Comparison of ENCODE assay signal across 11 cellular contexts in the genomic region with DNA sequence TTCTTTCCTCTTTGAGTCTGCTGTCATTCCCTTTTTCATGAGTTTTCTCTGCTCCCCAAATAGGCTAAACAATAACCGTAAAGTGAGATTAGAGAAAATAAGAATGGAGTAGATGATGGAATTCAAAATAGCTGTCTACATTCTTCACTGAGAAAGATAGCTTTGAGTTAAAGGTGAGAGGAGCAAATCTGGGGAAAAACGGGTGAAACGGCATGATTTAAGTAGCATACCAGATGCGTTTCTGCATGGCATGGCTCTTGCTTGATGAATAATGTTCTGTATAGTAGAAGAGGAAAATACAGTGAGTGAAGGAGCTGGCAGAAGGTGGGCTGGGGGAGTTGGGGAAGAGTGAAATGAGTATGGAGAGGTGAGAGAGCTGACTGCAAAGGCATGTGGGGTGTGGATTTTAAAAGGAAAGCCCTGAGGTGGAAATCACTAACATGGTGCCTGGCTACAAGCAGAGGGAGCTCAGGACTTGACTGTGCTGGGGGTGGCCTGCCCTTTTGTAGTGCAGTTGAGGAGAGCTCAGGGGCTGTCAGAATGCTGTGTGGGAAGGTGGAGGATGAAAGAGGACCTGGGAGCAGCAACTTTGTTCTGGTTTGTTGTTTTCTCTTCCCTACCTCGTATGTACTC. TPM values are rescaled to one million over a fixed set of nuclear protein-coding genes. Genes with fewer than 3 reads are reported as not detected.
A peak's percentile ranks its signal among the peaks of the same experiment; 100 is the strongest.
DNase-seq lines count a peak whose midpoint lies in the region; ATAC-seq, FAIRE-seq and TF ChIP-seq lines count a peak whose summit lies in the region.
"Had no signal": no experiment of that assay in that cellular context is flagged by ENCODE, and none has a peak within 500 bp of the region (broad histone marks: within the 10 kb centered on the region; RNA-seq: fewer than 3 reads in every experiment).

No MANE protein-coding gene starts in this region.

- no peaks in the 10 kb centered on the region for H3K36me3 ChIP-seq in RWPE2 (ENCODE audit: low read depth)
- no peaks in the 10 kb centered on the region for H3K36me3 ChIP-seq in gastroesophageal sphincter
- H3K36me3 ChIP-seq in kidney (ENCODE audit: control insufficient read depth in 1 of 2, insufficient read depth in 2 of 2, low read length in 2 of 2) = no peaks in the 10 kb centered on the region

- in situ Hi-C loops in GM13977 (cut with MboI; ENCODE audit: low pct_unique_long_range_greater_than_20kb, low sequenced_read_pairs, unreplicated experiment) = no loop called here

- TF ChIP-seq POLR2A in gastroesophageal sphincter (IDR thresholded peaks at IDR 0.05) = no peak

- H3K9me3 ChIP-seq in RWPE2 (ENCODE audit: severe bottlenecking) (no peaks in the 10 kb centered on the region), gastroesophageal sphincter (no peaks in the 10 kb centered on the region), kidney (ENCODE audit: control insufficient read depth in 1 of 2, low read length in 2 of 2) (no peaks in the 10 kb centered on the region)

- TF ChIP-seq EP300 in gastroesophageal sphincter (IDR thresholded peaks at IDR 0.05) = no peak

- TF ChIP-seq CTCF in RWPE2 (IDR thresholded peaks at IDR 0.05; ENCODE audit: poor library complexity, severe bottlenecking) (no peak), gastroesophageal sphincter (IDR thresholded peaks at IDR 0.05) (no peak), kidney (IDR thresholded peaks at IDR 0.05; ENCODE audit: borderline replicate concordance, extremely low read depth, insufficient read depth) (no peak), GM13977 (IDR thresholded peaks at IDR 0.05; ENCODE audit: extremely low read depth, insufficient read depth, missing control alignments) (no peak)

- H3K4me3 ChIP-seq in RWPE2 (ENCODE audit: severe bottlenecking) = no peak overlapping the region
- H3K4me3 ChIP-seq in gastroesophageal sphincter = peak overlapping the region in 1 of 2 donors; percentile 5
- no peak overlapping the region for H3K4me3 ChIP-seq in kidney (ENCODE audit: low read length in 2 of 2)

- H3K27me3 ChIP-seq in RWPE2 (ENCODE audit: insufficient read depth, poor library complexity, severe bottlenecking) (no peaks in the 10 kb centered on the region), gastroesophageal sphincter (no peaks in the 10 kb centered on the region)

- FAIRE-seq in kidney (lab: Jason Lieb, UNC) = no peak

- 9 to 24% methylated on average over 5 of the region's 5 CpGs for WGBS in gastroesophageal sphincter (ENCODE audit: low coverage in 1 of 2), 2 donors

- H3K4me1 ChIP-seq in RWPE2 (ENCODE audit: insufficient read depth, poor library complexity, severe bottlenecking) (no peaks in the 10 kb centered on the region), gastroesophageal sphincter (peaks cover 4 to 71% (median 44%) of the 10 kb centered on the region in 3 donors), kidney (ENCODE audit: control insufficient read depth in 1 of 2, insufficient read depth in 1 of 2, low read depth in 1 of 2, low read length in 2 of 2) (peaks cover 15 to 23% of the 10 kb centered on the region in 2 donors)

- DNase-seq in ELF-1 (ENCODE audit: low read depth, low spot score) (peak; percentile 83), RWPE2 (ENCODE audit: low spot score) (no peak), sciatic nerve (ENCODE audit: low spot score) (no peak), kidney (no peak), UCSD-AML1 (lab: John Stamatoyannopoulos, UW; ENCODE audit: unreplicated experiment) (no peak), GM13977 (ENCODE audit: low spot score) (no peak)
- DNase-seq: KBM-7, PC-3 had no signal

- no peak overlapping the region for H3K9ac ChIP-seq in kidney (ENCODE audit: low read length in 2 of 2)

- intact Hi-C loops in sciatic nerve (cut with DNase I) (no loop called here), kidney (cut with DNase I) (no loop called here)

- peak; percentile 11; the same call in 1 of the 3 replicates for ATAC-seq in RWPE2 (ENCODE audit: low read depth)
- ATAC-seq in gastroesophageal sphincter = no peak
- ATAC-seq in sciatic nerve = peak; percentile 33
- no peak for ATAC-seq in GM21825 (IDR thresholded peaks at IDR 0.05; ENCODE audit: unreplicated experiment)
- ATAC-seq: HCT116, PC-3 had no signal

- no peak overlapping the region for H3K27ac ChIP-seq in RWPE2 (ENCODE audit: poor library complexity, severe bottlenecking)
- H3K27ac ChIP-seq in gastroesophageal sphincter = peak overlapping the region; percentile 39 to 98 (median 62)
- H3K27ac ChIP-seq in kidney (ENCODE audit: low read depth in 2 of 2, low read length in 2 of 2) = peak overlapping the region in 1 of 2 donors; percentile 66

RNA-seq across cellular contexts. Expression of gene BICRAL, which starts 8.8 kb away (rescaled TPM):
- total RNA-seq in gastroesophageal sphincter (10 to 100 TPM; 13.9 to 28.5 (median 23.2) TPM), sciatic nerve (27.7 TPM), kidney (20.9 TPM)
- polyA plus RNA-seq in kidney (ENCODE audit: insufficient read depth, low read depth, low replicate concordance) = 2.7 TPM

RNA-seq across cellular contexts. Expression of gene TBCC, which starts 44.8 kb away (rescaled TPM):
- total RNA-seq in gastroesophageal sphincter = 10 to 100 TPM; 32.0 to 44.2 (median 37.4) TPM
- 12.7 TPM for total RNA-seq in sciatic nerve
- total RNA-seq in kidney = 21.2 TPM
- polyA plus RNA-seq in kidney (ENCODE audit: insufficient read depth, low read depth, low replicate concordance) = 17.6 TPM

Comparison
In these comparisons a context has a peak if more than half of its experiments do, and no peak if none do; other contexts are left out.
1. ATAC-seq: peak in RWPE2 (single experiment) and sciatic nerve (single experiment); none in gastroesophageal sphincter (single experiment) and GM21825 (single experiment).